ENCODE assay signal across 14 cellular contexts in the genomic region with DNA sequence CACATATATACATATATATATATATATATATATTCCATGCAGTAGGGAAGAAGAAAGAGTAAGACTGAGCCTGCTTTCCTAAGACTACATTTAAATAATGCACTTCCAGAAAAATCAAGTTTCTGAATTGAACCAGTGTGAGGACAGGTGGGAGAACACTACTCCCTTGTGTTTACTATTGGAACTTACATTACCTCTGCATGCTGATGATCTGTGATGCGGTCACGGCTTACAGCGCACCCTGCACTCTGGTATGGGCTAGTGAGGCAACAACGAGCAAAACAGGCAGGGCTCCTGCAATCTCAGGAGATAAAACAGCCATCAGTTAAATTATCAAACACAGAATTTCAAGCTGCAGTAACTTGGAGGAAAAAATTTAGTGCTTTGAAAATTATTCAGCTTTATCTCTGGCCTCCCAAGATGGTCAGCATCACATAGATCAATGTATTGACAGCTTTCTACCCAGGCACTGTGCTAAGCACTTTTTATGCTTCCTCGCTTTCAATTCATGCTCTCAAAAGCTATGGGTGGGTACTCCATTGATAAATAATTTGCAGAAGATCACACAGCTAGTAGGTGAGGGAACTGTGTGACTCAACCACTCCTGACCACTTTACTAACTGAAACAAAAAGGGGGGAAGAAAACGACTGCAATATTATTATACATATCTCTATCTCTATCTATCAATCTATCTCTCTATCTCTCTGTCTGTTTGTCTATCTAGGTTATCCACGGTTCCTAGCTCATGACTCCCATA. TPM values are rescaled to one million over a fixed set of nuclear protein-coding genes. Genes with fewer than 3 reads are reported as not detected.
DNase-seq lines count a peak whose midpoint lies in the region; ATAC-seq and TF ChIP-seq lines count a peak whose summit lies in the region.
"Had no signal": no experiment of that assay in that cellular context is flagged by ENCODE, and none has a peak within 500 bp of the region (broad histone marks: within the 10 kb centered on the region; RNA-seq: fewer than 3 reads in every experiment).

No MANE protein-coding gene starts in this region.

- intact Hi-C loops in Right ventricle myocardium superior (cut with DNase I) = no loop called here
- intact Hi-C loops in cardiac septum (cut with DNase I) = loop anchor here (10.0 kb wide), 1 partner anchor 81 kb away; no protein-coding TSS in a partner anchor
- intact Hi-C loops in left ventricle myocardium superior (cut with micrococcal nuclease) = no loop called here

- in situ Hi-C loops in astrocyte of the cerebellum (cut with HindIII; ENCODE audit: low sequenced_read_pairs) = no loop called here

- TF ChIP-seq CTCF in astrocyte of the cerebellum (IDR thresholded peaks at IDR 0.05; ENCODE audit: low read depth, low read length, missing control alignments) = peak; percentile 24

- no peak overlapping the region for H3K4me3 ChIP-seq in astrocyte of the cerebellum (ENCODE audit: low read depth, low read length)
- H3K4me3 ChIP-seq: ascending aorta, esophagus squamous epithelium, prostate gland had no signal

- ATAC-seq in Right ventricle myocardium superior (ENCODE audit: poor library complexity) (peak; percentile 65), left ventricle myocardium superior (peak; percentile 75), HG03025 (IDR thresholded peaks at IDR 0.05; ENCODE audit: low FRiP score, unreplicated experiment) (no peak)

- DNase-seq in Right ventricle myocardium superior = no peak
- no peak for DNase-seq in cardiac septum (ENCODE audit: low spot score)
- no peak for DNase-seq in astrocyte of the cerebellum (ENCODE audit: low read depth)
- DNase-seq in left ventricle myocardium superior = no peak
- DNase-seq in stimulated activated CD8-positive, alpha-beta memory T cell treated with anti-CD3 and anti-CD28 coated beads, Interleukin-4, amount 100 ng/mL, for 48 hours = no peak
- no peak for DNase-seq in activated CD4-positive, alpha-beta T cell treated with anti-CD3 and anti-CD28 coated beads, Interleukin-2, amount 50 U/mL, for 4 hours
- no peak for DNase-seq in activated T-cell treated with anti-CD3 and anti-CD28 coated beads, Interleukin-2, amount 50 U/mL, for 1 hour
- DNase-seq: AML-193, esophagus squamous epithelium, SIG-M5, substantia nigra had no signal

RNA-seq across cellular contexts. Expression of a gene that starts 20.5 kb away (rescaled TPM):
- 1.3 TPM for total RNA-seq in Right ventricle myocardium superior
- 3.1 TPM for total RNA-seq in cardiac septum
- 1.1 TPM for total RNA-seq in left ventricle myocardium superior
- total RNA-seq: ascending aorta had no signal
